1 cellular context compared by ENCODE assay signal in genomic region chr14:77032854-77033621, GRCh38.
TF ChIP-seq lines count a peak whose summit lies in the region.

No MANE protein-coding gene starts in this region.

TF ChIP-seq in HEK293, 187 proteins besides CTCF, POLR2A, EP300 and RAD21 (continued from another document and continues in another):
- TF ChIP-seq PRDM4 (tag by site-specific recombination; IDR thresholded peaks at IDR 0.05) (peak; percentile 66), HOXD13 (CRISPR knock-in tag; IDR thresholded peaks at IDR 0.05; ENCODE audit: borderline replicate concordance) (no peak), SALL2 (tag by site-specific recombination; IDR thresholded peaks at IDR 0.05; ENCODE audit: borderline replicate concordance) (no peak), ZNF302 (tag by site-specific recombination; IDR thresholded peaks at IDR 0.05; ENCODE audit: low read depth) (no peak), ZNF112 (tag by site-specific recombination; IDR thresholded peaks at IDR 0.05) (no peak), PRDM1 (tag by site-specific recombination; IDR thresholded peaks at IDR 0.05) (peak; percentile 67), ZNF24 (tag by site-specific recombination; IDR thresholded peaks at IDR 0.05) (peak; percentile 74), KLF10 (tag by site-specific recombination; IDR thresholded peaks at IDR 0.05) (peak; percentile 78), ZNF155 (tag by site-specific recombination; IDR thresholded peaks at IDR 0.05) (no peak), ZNF48 (tag by site-specific recombination; IDR thresholded peaks at IDR 0.05) (no peak), ZBTB49 (tag by site-specific recombination; IDR thresholded peaks at IDR 0.05; ENCODE audit: low read depth) (no peak), TSHZ1 (tag by site-specific recombination; IDR thresholded peaks at IDR 0.05; ENCODE audit: borderline replicate concordance) (peak; percentile 61; the same call in 1 of the 2 replicates), ZFP3 (tag by site-specific recombination; IDR thresholded peaks at IDR 0.05; ENCODE audit: low read depth) (no peak), YY1 (tag by site-specific recombination; IDR thresholded peaks at IDR 0.05) (no peak), ZNF266 (tag by site-specific recombination; IDR thresholded peaks at IDR 0.05; ENCODE audit: low read depth) (no peak), BCL6B (tag by site-specific recombination; IDR thresholded peaks at IDR 0.05) (no peak), KLF9 (tag by site-specific recombination; IDR thresholded peaks at IDR 0.05; ENCODE audit: low read depth) (peak; percentile 7; the same call in 1 of the 2 replicates), GLI2 (tag by site-specific recombination; IDR thresholded peaks at IDR 0.05; ENCODE audit: borderline replicate concordance, low read depth) (no peak), ZNF335 (tag by site-specific recombination; conservative IDR thresholded peaks at IDR 0.05) (peak; percentile 87), EGR2 (tag by site-specific recombination; IDR thresholded peaks at IDR 0.05; ENCODE audit: low read depth) (peak; percentile 44; the same call in 1 of the 2 replicates), ZFHX2 (tag by site-specific recombination; conservative IDR thresholded peaks at IDR 0.05) (peak; percentile 54), ZNF350 (tag by site-specific recombination; IDR thresholded peaks at IDR 0.05) (no peak), ZNF600 (tag by site-specific recombination; IDR thresholded peaks at IDR 0.05) (peak; percentile 81), YY2 (tag by site-specific recombination; IDR thresholded peaks at IDR 0.05) (no peak), FEZF1 (tag by site-specific recombination; IDR thresholded peaks at IDR 0.05) (peak; percentile 62), ZFP69B (tag by site-specific recombination; IDR thresholded peaks at IDR 0.05) (peak; percentile 97), ZNF223 (tag by site-specific recombination; IDR thresholded peaks at IDR 0.05) (peak; percentile 84), ZNF707 (tag by site-specific recombination; IDR thresholded peaks at IDR 0.05) (no peak), BCL11B (tag by site-specific recombination; IDR thresholded peaks at IDR 0.05; ENCODE audit: low read depth) (peak; percentile 74; the same call in 1 of the 2 replicates), ZNF239 (tag by site-specific recombination; IDR thresholded peaks at IDR 0.05) (no peak), ZNF514 (tag by site-specific recombination; IDR thresholded peaks at IDR 0.05) (no peak), ZNF747 (tag by site-specific recombination; IDR thresholded peaks at IDR 0.05) (no peak), SCRT1 (tag by site-specific recombination; IDR thresholded peaks at IDR 0.05; ENCODE audit: borderline replicate concordance) (no peak), ZNF76 (tag by site-specific recombination; IDR thresholded peaks at IDR 0.05; ENCODE audit: borderline replicate concordance, low read depth) (no peak), ZNF211 (tag by site-specific recombination; IDR thresholded peaks at IDR 0.05; ENCODE audit: low read depth) (no peak), ZNF398 (tag by site-specific recombination; IDR thresholded peaks at IDR 0.05) (peak; percentile 71), ZNF518A (tag by site-specific recombination; conservative IDR thresholded peaks at IDR 0.05; ENCODE audit: low read depth) (no peak), ZNF555 (tag by site-specific recombination; conservative IDR thresholded peaks at IDR 0.05) (no peak), ZNF596 (tag by site-specific recombination; IDR thresholded peaks at IDR 0.05) (no peak)
- TF ChIP-seq, protein P1, sequence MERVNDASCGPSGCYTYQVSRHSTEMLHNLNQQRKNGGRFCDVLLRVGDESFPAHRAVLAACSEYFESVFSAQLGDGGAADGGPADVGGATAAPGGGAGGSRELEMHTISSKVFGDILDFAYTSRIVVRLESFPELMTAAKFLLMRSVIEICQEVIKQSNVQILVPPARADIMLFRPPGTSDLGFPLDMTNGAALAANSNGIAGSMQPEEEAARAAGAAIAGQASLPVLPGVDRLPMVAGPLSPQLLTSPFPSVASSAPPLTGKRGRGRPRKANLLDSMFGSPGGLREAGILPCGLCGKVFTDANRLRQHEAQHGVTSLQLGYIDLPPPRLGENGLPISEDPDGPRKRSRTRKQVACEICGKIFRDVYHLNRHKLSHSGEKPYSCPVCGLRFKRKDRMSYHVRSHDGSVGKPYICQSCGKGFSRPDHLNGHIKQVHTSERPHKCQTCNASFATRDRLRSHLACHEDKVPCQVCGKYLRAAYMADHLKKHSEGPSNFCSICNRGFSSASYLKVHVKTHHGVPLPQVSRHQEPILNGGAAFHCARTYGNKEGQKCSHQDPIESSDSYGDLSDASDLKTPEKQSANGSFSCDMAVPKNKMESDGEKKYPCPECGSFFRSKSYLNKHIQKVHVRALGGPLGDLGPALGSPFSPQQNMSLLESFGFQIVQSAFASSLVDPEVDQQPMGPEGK (tag by site-specific recombination; IDR thresholded peaks at IDR 0.05), result peak; percentile 78
- TF ChIP-seq, protein P2, sequence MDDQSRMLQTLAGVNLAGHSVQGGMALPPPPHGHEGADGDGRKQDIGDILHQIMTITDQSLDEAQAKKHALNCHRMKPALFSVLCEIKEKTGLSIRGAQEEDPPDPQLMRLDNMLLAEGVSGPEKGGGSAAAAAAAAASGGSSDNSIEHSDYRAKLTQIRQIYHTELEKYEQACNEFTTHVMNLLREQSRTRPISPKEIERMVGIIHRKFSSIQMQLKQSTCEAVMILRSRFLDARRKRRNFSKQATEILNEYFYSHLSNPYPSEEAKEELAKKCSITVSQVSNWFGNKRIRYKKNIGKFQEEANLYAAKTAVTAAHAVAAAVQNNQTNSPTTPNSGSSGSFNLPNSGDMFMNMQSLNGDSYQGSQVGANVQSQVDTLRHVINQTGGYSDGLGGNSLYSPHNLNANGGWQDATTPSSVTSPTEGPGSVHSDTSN (CRISPR knock-in tag; IDR thresholded peaks at IDR 0.05), result no peak
